27 cellular contexts compared by ENCODE assay signal in the genomic region with DNA sequence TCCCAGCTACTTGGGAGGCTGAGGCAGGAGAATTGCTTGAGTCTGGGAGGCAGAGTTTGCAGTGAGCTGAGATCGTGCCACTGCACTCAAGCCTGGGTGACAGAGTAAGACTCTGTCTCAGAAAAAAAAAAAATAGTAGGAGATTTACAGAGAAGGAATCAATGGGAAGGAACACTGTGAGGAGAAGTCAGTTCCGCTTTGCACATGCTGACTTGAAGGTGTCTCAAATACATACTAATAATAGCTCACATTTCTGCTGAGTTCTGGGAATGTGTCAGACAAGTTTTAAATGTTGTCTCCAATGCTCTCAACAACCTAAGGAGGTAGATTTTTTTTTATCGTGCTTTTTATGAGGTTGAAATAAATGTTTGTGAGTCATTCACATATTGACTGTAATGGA.
"Had no signal": no experiment of that assay in that cellular context is flagged by ENCODE, and none has a peak within 500 bp of the region (broad histone marks: within the 10 kb centered on the region; RNA-seq: fewer than 3 reads in every experiment).

No MANE protein-coding gene starts in this region.

- DNase-seq: dermis blood vessel endothelial cell; effector CD4-positive, alpha-beta T cell; effector memory CD4-positive, alpha-beta T cell; endodermal cell; erythroblast; esophagus squamous epithelium; foreskin fibroblast; foreskin melanocyte; gastrocnemius medialis; glutamatergic neuron; heart right ventricle; hippocampal formation; left cardiac atrium; left lung; left ventricle myocardium superior; lower lobe of right lung; mesenchymal stem cell; mucosa of descending colon had no signal

- H3K27ac Mint-ChIP-seq: endodermal cell, mesothelial cell of epicardium had no signal

- H3K9me3 ChIP-seq: esophagus squamous epithelium, gastrocnemius medialis, lower lobe of right lung, mucosa of descending colon had no signal

- FAIRE-seq: colon, endometrium, islet of Langerhans, keratinocyte had no signal

- H3K4me3 ChIP-seq: coronary artery, dorsolateral prefrontal cortex, esophagus squamous epithelium, gastrocnemius medialis, heart right ventricle, left lung, lower lobe of right lung, mucosa of descending colon had no signal

- H3K4me1 ChIP-seq: esophagus squamous epithelium, gastrocnemius medialis, lower lobe of right lung had no signal

- ATAC-seq: esophagus mucosa, gastrocnemius medialis, heart right ventricle, left cardiac atrium, left lung, left ventricle myocardium superior, lower lobe of right lung, mucosa of descending colon had no signal

- H3K36me3 Mint-ChIP-seq: mesothelial cell of epicardium had no signal

- H3K36me3 ChIP-seq: esophagus squamous epithelium, gastrocnemius medialis, heart right ventricle, left lung, lower lobe of right lung had no signal

- H3K4me3 Mint-ChIP-seq: endodermal cell, mesothelial cell of epicardium had no signal

- H3K27ac ChIP-seq: coronary artery, epithelial cell of prostate, esophagus squamous epithelium, gastrocnemius medialis, heart right ventricle, left lung, lower lobe of right lung had no signal

- H3K9me3 Mint-ChIP-seq: endodermal cell had no signal

- H3K27me3 ChIP-seq: dorsolateral prefrontal cortex, esophagus squamous epithelium, gastrocnemius medialis, heart right ventricle, left lung had no signal
